14 cellular contexts compared by ENCODE assay signal in genomic region chr12:63982787-63983186, GRCh38.
"Had no signal": no experiment of that assay in that cellular context is flagged by ENCODE, and none has a peak within 500 bp of the region (broad histone marks: within the 10 kb centered on the region; RNA-seq: fewer than 3 reads in every experiment).

No MANE protein-coding gene starts in this region.

- H3K4me3 ChIP-seq: colonic mucosa, psoas muscle, suprapubic skin, upper lobe of left lung had no signal

- H3K4me1 ChIP-seq: colonic mucosa, psoas muscle, upper lobe of left lung had no signal

- H3K9me3 ChIP-seq: colonic mucosa, psoas muscle, suprapubic skin, upper lobe of left lung had no signal

- ATAC-seq: activated CD8-positive, alpha-beta T cell treated with anti-CD3 and anti-CD28 coated beads for 36 hours; left cardiac atrium; psoas muscle; stimulated activated naive CD8-positive, alpha-beta T cell treated with anti-CD3 and anti-CD28 coated beads, Interleukin-15, Interleukin-2, amounts not matched to agents 100 U/mL and 50 U/mL, for 24 hours had no signal

- H3K27ac ChIP-seq: colonic mucosa, psoas muscle, upper lobe of left lung, VCaP had no signal

- H3K27me3 ChIP-seq: colonic mucosa, suprapubic skin, upper lobe of left lung had no signal

- DNase-seq: activated CD4-positive, alpha-beta T cell treated with anti-CD3 and anti-CD28 coated beads for 4 hours; activated CD8-positive, alpha-beta memory T cell treated with anti-CD3 and anti-CD28 coated beads, Interleukin-2, amount 50 U/mL, for 4 hours; activated CD8-positive, alpha-beta T cell treated with anti-CD3 and anti-CD28 coated beads for 36 hours; activated naive CD4-positive, alpha-beta T cell treated with Interleukin-2 at 50 U/mL for 16 hours; caudate nucleus; colonic mucosa; left cardiac atrium; psoas muscle; stimulated activated CD4-positive, alpha-beta T cell treated with anti-CD3 and anti-CD28 coated beads, Interleukin-2, amount 100 ng/mL, for 48 hours; stimulated activated naive CD8-positive, alpha-beta T cell treated with anti-CD3 and anti-CD28 coated beads, Interleukin-15, Interleukin-2, amounts not matched to agents 100 U/mL and 50 U/mL, for 24 hours; T1000; upper lobe of left lung had no signal

- H3K36me3 ChIP-seq: colonic mucosa, suprapubic skin, upper lobe of left lung had no signal
